In the genomic region with DNA sequence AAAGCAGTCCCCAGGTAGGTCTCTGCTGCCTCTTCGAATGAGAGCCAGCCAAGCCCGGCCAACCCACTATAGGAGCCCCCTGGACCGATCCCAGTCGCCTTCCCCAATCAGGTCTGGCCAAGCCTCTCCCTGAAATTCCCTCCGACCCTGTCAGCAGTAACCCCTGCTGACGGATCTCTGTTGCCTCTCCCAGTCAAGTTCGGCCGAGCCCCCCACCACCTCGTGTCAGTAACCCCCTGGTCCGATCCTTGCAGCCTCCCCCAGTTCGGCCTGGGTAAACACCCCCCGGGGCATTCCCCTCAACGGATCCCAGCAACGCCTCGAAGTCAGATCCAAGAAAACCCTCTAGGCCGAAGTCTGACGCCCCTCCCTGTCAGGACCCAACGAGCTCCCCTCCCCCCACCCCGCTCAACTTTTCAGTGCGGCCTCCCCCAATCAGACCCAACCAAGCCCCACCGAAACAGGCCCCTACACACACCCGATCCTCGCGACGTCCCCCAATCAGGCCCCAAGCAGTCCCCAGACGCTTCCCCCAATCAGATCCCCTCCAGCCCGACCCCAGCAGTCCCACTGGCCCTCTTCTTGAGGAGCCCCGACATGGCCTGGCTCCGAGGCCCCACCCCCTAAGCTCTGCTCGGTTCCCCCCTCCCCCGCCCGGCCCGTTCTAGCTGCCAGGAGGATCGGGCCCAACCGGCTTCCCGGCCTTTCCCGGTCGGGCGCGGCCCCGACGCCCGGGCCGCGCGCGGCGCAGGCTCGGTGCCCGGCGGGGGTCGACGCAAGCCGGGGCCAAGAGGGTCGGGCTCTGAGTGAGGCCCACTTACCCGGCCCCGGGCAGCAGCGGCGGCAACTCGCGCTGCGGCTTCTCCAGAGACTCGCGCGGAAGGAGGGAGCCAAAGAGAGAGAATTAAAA, we compare ENCODE assay signal across 8 cellular contexts. TPM values are rescaled to one million over a fixed set of nuclear protein-coding genes. Genes with fewer than 3 reads are reported as not detected.
A peak's percentile ranks its signal among the peaks of the same experiment; 100 is the strongest.
DNase-seq lines count a peak whose midpoint lies in the region; ATAC-seq and TF ChIP-seq lines count a peak whose summit lies in the region.

No MANE protein-coding gene starts in this region.

- TF ChIP-seq POLR2A in ovary (IDR thresholded peaks at IDR 0.05): no peak

- no peaks in the 10 kb centered on the region for H3K9me3 ChIP-seq in ovary

- no peaks in the 10 kb centered on the region for H3K36me3 ChIP-seq in ovary

- H3K27ac Mint-ChIP-seq in activated naive CD8-positive, alpha-beta T cell treated with anti-CD3 and anti-CD28 coated beads, Interleukin-2, amount 50 U/mL, for 24 hours: peak overlapping the region; percentile 97

- peak; percentile 42 for ATAC-seq in GM18868 (IDR thresholded peaks at IDR 0.05; ENCODE audit: unreplicated experiment)
- peak; percentile 39 for ATAC-seq in HG03354 (IDR thresholded peaks at IDR 0.05; ENCODE audit: poor library complexity, severe bottlenecking, unreplicated experiment)
- ATAC-seq in activated naive CD8-positive, alpha-beta T cell treated with anti-CD3 and anti-CD28 coated beads, Interleukin-2, amount 50 U/mL, for 24 hours: peak; percentile 31

- H3K27ac ChIP-seq in ovary: peak overlapping the region; percentile 91 to 99

- H3K4me1 Mint-ChIP-seq in activated naive CD8-positive, alpha-beta T cell treated with anti-CD3 and anti-CD28 coated beads, Interleukin-2, amount 50 U/mL, for 24 hours: peaks cover 44% of the 10 kb centered on the region

- TF ChIP-seq CTCF in AG09309 (IDR thresholded peaks at IDR 0.05; ENCODE audit: control insufficient read depth, insufficient read depth, low read depth, low read length, missing control alignments) (no peak), ovary (IDR thresholded peaks at IDR 0.05) (no peak)

- intact Hi-C loops in head of caudate nucleus (cut with DNase I): no loop called here
- intact Hi-C loops in ovary (cut with DNase I): no loop called here

- WGBS in ovary, 3 donors: 1% methylated on average over 32 to 65 of the region's 65 CpGs

- H3K27me3 Mint-ChIP-seq in activated naive CD8-positive, alpha-beta T cell treated with anti-CD3 and anti-CD28 coated beads, Interleukin-2, amount 50 U/mL, for 24 hours: peaks cover 2% of the 10 kb centered on the region

- H3K4me3 ChIP-seq in AG09309 (ENCODE audit: control insufficient read depth, low read depth, low read length): peak overlapping the region; percentile 77
- H3K4me3 ChIP-seq in ovary: peak overlapping the region; percentile 78

- peak overlapping the region; percentile 97 for H3K4me3 Mint-ChIP-seq in activated naive CD8-positive, alpha-beta T cell treated with anti-CD3 and anti-CD28 coated beads, Interleukin-2, amount 50 U/mL, for 24 hours

- H3K36me3 Mint-ChIP-seq in activated naive CD8-positive, alpha-beta T cell treated with anti-CD3 and anti-CD28 coated beads, Interleukin-2, amount 50 U/mL, for 24 hours (ENCODE audit: low read depth): peaks cover 52% of the 10 kb centered on the region

- H3K4me1 ChIP-seq in ovary (ENCODE audit: insufficient read depth): peaks cover 8% of the 10 kb centered on the region

- no peaks in the 10 kb centered on the region for H3K9me3 Mint-ChIP-seq in activated naive CD8-positive, alpha-beta T cell treated with anti-CD3 and anti-CD28 coated beads, Interleukin-2, amount 50 U/mL, for 24 hours

- DNase-seq in AG09309 (ENCODE audit: low read depth): no peak
- DNase-seq in RPMI7951 (ENCODE audit: low read depth): peak; percentile 69
- peak; percentile 56 for DNase-seq in activated naive CD8-positive, alpha-beta T cell treated with anti-CD3 and anti-CD28 coated beads, Interleukin-2, amount 50 U/mL, for 24 hours
- DNase-seq in head of caudate nucleus: peak in 38 of 42 donors; percentile 19 to 74 (median 52)
- DNase-seq in ovary: peak; percentile 75 to 86 (median 79)
- no peak for DNase-seq in midbrain (lab: John Stamatoyannopoulos, UW)

- no peaks in the 10 kb centered on the region for H3K27me3 ChIP-seq in ovary

- no peak for TF ChIP-seq EP300 in ovary (IDR thresholded peaks at IDR 0.05)

RNA-seq across cellular contexts. Expression of a gene that starts 1.8 kb away (rescaled TPM):
- total RNA-seq in RPMI7951 (2014; rRNA removed; shearing (Covaris generic)): 28.2 and 29.9 TPM in 2 replicates
- 100 to 1,000 TPM in 2 of 7 donors, 10 to 100 TPM in 5; 42.1 to 109 (median 89.9) TPM for total RNA-seq in ovary
- polyA plus RNA-seq in ovary: 10 to 100 TPM; 41.5 to 51.6 TPM

RNA-seq across cellular contexts. Expression of a gene that starts 12.6 kb away (rescaled TPM):
- total RNA-seq in RPMI7951 (2014; rRNA removed; shearing (Covaris generic)): 276 and 304 TPM in 2 replicates
- total RNA-seq in ovary: 100 to 1,000 TPM; 134 to 476 (median 186) TPM
- polyA plus RNA-seq in ovary: 100 to 1,000 TPM; 243 to 288 TPM

RNA-seq across cellular contexts. Expression of a gene that starts 15.4 kb away (rescaled TPM):
- total RNA-seq in RPMI7951 (2014; rRNA removed; shearing (Covaris generic)): 115 and 127 TPM in 2 replicates
- 10 to 100 TPM; 26.2 to 59.0 (median 47.7) TPM for total RNA-seq in ovary
- 10 to 100 TPM; 42.6 to 68.1 TPM for polyA plus RNA-seq in ovary

RNA-seq across cellular contexts. Expression of a gene that starts 25.5 kb away (rescaled TPM):
- 21.6 and 24.4 TPM in 2 replicates for total RNA-seq in RPMI7951 (2014; rRNA removed; shearing (Covaris generic))
- 10 to 100 TPM in 1 of 7 donors, 1 to 10 TPM in 6; 3.5 to 14.8 (median 5.2) TPM for total RNA-seq in ovary
- 1 to 10 TPM in 1 of 2 donors, under 1 TPM in 1; 0.37 to 6.8 TPM for polyA plus RNA-seq in ovary

RNA-seq across cellular contexts. Expression of a gene that starts 29.7 kb away (rescaled TPM):
- 0.10 TPM in 1 of 2 replicates, not detected in the other for total RNA-seq in RPMI7951 (2014; rRNA removed; shearing (Covaris generic))
- not detected for total RNA-seq in ovary
- polyA plus RNA-seq in ovary: not detected

Comparison
In these comparisons a context has a peak if more than half of its experiments do, and no peak if none do; other contexts are left out.
1. DNase-seq: peak in RPMI7951 (single experiment), activated naive CD8-positive, alpha-beta T cell treated with anti-CD3 and anti-CD28 coated beads, Interleukin-2, amount 50 U/mL, for 24 hours (single experiment), head of caudate nucleus (38 of 42) and ovary (5 of 5); none in AG09309 (single experiment) and midbrain (single experiment).
2. Peak in every context shown above with its lines, with median percentiles within 50 percentile points of each other: ATAC-seq.